In the genomic region with DNA sequence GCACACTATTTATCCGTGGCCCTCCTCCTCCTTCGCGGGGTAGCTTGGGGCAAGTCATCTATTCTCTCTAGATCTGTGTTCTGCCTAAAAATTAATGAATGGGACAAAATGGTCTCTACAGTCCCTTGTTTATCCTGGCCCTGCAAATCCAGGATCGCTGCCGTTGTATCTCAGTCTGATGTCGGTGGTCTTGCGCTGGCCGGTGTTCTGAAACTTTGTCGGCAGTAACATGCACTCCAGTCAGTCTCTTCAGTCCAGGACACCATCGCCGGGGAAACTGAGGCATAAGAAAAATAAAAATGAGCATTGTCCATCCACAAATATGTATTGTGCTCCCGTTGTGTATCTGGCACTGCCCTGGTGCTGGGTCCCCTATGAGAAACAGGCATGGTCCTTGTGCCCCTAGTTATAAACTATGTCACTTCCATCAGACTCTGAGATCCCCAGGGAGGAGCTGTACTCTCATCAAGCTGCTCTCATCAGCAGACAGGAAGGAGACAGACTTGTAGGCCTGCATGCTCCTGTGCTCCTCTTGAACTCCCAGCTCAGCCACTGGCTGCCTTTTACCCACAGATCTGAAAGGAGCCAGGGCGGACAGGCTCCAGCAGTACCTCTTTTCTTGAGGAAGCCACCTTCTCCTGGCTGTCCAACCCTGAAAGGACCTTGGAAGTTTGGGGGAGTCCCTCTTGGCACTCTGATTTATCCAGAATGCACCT, we compare ENCODE assay signal across 9 cellular contexts. TPM values are rescaled to one million over a fixed set of nuclear protein-coding genes. Genes with fewer than 3 reads are reported as not detected.
DNase-seq lines count a peak whose midpoint lies in the region; ATAC-seq and TF ChIP-seq lines count a peak whose summit lies in the region.
"Had no signal": no experiment of that assay in that cellular context is flagged by ENCODE, and none has a peak within 500 bp of the region (broad histone marks: within the 10 kb centered on the region; RNA-seq: fewer than 3 reads in every experiment).

No MANE protein-coding gene starts in this region.

- peaks cover 5% of the 10 kb centered on the region for H3K4me1 ChIP-seq in ACC112 (ENCODE audit: control insufficient read depth, insufficient read depth, low read length, unreplicated experiment)

- H3K4me1 Mint-ChIP-seq in IgD-negative memory B cell = peaks cover 20 to 29% (median 25%) of the 10 kb centered on the region in 3 donors
- peaks cover 31% of the 10 kb centered on the region for H3K4me1 Mint-ChIP-seq in chondrocyte (ENCODE audit: low read depth)
- peaks cover 27 to 38% (median 35%) of the 10 kb centered on the region in 4 donors for H3K4me1 Mint-ChIP-seq in naive thymus-derived CD8-positive, alpha-beta T cell

- peak overlapping the region; percentile 96 for H3K4me3 ChIP-seq in ACC112 (ENCODE audit: low read depth, low read length)

- H3K27ac ChIP-seq in ACC112 (ENCODE audit: low read depth, low read length) = no peak overlapping the region

- H3K27ac Mint-ChIP-seq in IgD-negative memory B cell = peak overlapping the region in 2 of 3 donors; percentile 19 to 44
- no peak overlapping the region for H3K27ac Mint-ChIP-seq in chondrocyte (ENCODE audit: unreplicated experiment)
- H3K27ac Mint-ChIP-seq in naive thymus-derived CD8-positive, alpha-beta T cell = peak overlapping the region in 3 of 10 donors; percentile 4 to 72 (median 34)

- H3K36me3 Mint-ChIP-seq in IgD-negative memory B cell = peaks cover 3% of the 10 kb centered on the region
- peaks cover 8% of the 10 kb centered on the region for H3K36me3 Mint-ChIP-seq in chondrocyte (ENCODE audit: low read depth)
- peaks cover 8 to 14% (median 8%) of the 10 kb centered on the region in 3 donors for H3K36me3 Mint-ChIP-seq in naive thymus-derived CD8-positive, alpha-beta T cell

- no peak for ATAC-seq in naive thymus-derived CD8-positive, alpha-beta T cell
- no peak for ATAC-seq in left colon

- POLR2A ChIA-PET in naive thymus-derived CD8-positive, alpha-beta T cell (lab: Charles Lee) = interaction anchor here (0.5 to 1.0 kb wide), 2 partner anchors 9 to 921 kb away, joined by 3 to 5 read pairs; no protein-coding TSS in a partner anchor

- peak; percentile 55 for DNase-seq in chondrocyte (ENCODE audit: low spot score)
- DNase-seq in naive thymus-derived CD8-positive, alpha-beta T cell = peak in 1 of 10 donors; percentile 28
- no peak for DNase-seq in NCI-H774 (lab: John Stamatoyannopoulos, UW)
- DNase-seq in NCI-H82 treated with DMSO at 0.1 percent for 48 hours (lab: John Stamatoyannopoulos, UW; ENCODE audit: unreplicated experiment) = no peak
- no peak for DNase-seq in left colon
- no peak for DNase-seq in LoVo (ENCODE audit: low spot score)

- peaks cover 15% of the 10 kb centered on the region for H3K79me2 ChIP-seq in ACC112 (ENCODE audit: control insufficient read depth, insufficient read depth, low read length, unreplicated experiment)

- H3K27me3 Mint-ChIP-seq in IgD-negative memory B cell = peaks cover 21% of the 10 kb centered on the region
- H3K27me3 Mint-ChIP-seq in chondrocyte (ENCODE audit: low read depth) = peaks cover 3% of the 10 kb centered on the region
- peaks cover 8 to 40% (median 20%) of the 10 kb centered on the region in 5 donors for H3K27me3 Mint-ChIP-seq in naive thymus-derived CD8-positive, alpha-beta T cell

- H3K9me3 Mint-ChIP-seq in IgD-negative memory B cell = peaks cover 0 to 2% (median 0%) of the 10 kb centered on the region in 3 donors
- H3K9me3 Mint-ChIP-seq in chondrocyte (ENCODE audit: low read depth) = no peaks in the 10 kb centered on the region
- H3K9me3 Mint-ChIP-seq in naive thymus-derived CD8-positive, alpha-beta T cell = no peaks in the 10 kb centered on the region

- H3K4me3 Mint-ChIP-seq in IgD-negative memory B cell (peak overlapping the region; percentile 91 to 95 (median 93)), chondrocyte (ENCODE audit: unreplicated experiment) (peak overlapping the region; percentile 95)
- H3K4me3 Mint-ChIP-seq in naive thymus-derived CD8-positive, alpha-beta T cell = peak overlapping the region; percentile 87 to 97 (median 94)

- TF ChIP-seq CTCF in chondrocyte (IDR thresholded peaks at IDR 0.05) = no peak

- peaks cover 34% of the 10 kb centered on the region for H3K27me3 ChIP-seq in ACC112 (ENCODE audit: insufficient read depth, low read length)

- peak overlapping the region; percentile 29 for H2AFZ ChIP-seq in ACC112 (ENCODE audit: low read length, unreplicated experiment)

- intact Hi-C loops in left colon (cut with DNase I, micrococcal nuclease) = no loop called here

- H3K36me3 ChIP-seq in ACC112 (ENCODE audit: insufficient read depth, low read length) = no peaks in the 10 kb centered on the region

RNA-seq across cellular contexts. Expression of a gene that starts 13.7 kb away (rescaled TPM):
- not detected for polyA plus RNA-seq in IgD-negative memory B cell
- total RNA-seq in chondrocyte (not detected in 3 replicates), left colon (100 to 1,000 TPM; 394 to 509 TPM)
- total RNA-seq in naive thymus-derived CD8-positive, alpha-beta T cell = not detected
- not detected for polyA plus RNA-seq in naive thymus-derived CD8-positive, alpha-beta T cell
- total RNA-seq: activated CD8-positive, alpha-beta memory T cell treated with anti-CD3 and anti-CD28 coated beads for 36 hours had no signal

RNA-seq across cellular contexts. Expression of a gene that starts 57.4 kb away (rescaled TPM):
- polyA plus RNA-seq in IgD-negative memory B cell = 15.1 TPM
- total RNA-seq in chondrocyte (21.6 to 28.6 TPM (median 23.0 TPM) in 3 replicates), left colon (1 to 10 TPM; 9.1 to 9.4 TPM)
- total RNA-seq in naive thymus-derived CD8-positive, alpha-beta T cell = 10 to 100 TPM; 16.4 to 22.1 TPM
- 1 to 10 TPM; 7.0 to 9.6 (median 7.6) TPM for polyA plus RNA-seq in naive thymus-derived CD8-positive, alpha-beta T cell

Comparison
In these comparisons a context has a peak if more than half of its experiments do, and no peak if none do; other contexts are left out.
1. RNA of a gene that starts 13.7 kb away (total RNA-seq): 394 to 509 TPM in left colon; not detected in chondrocyte and not detected in naive thymus-derived CD8-positive, alpha-beta T cell; every median in the first group is over 100 times any median in the second.
2. Peak in every context shown above with its lines, with median percentiles within 50 percentile points of each other: H3K4me3 Mint-ChIP-seq.